8 cellular contexts compared by ENCODE assay signal in genomic region chr18:44826418-44827259, GRCh38.
A peak's percentile ranks its signal among the peaks of the same experiment; 100 is the strongest.
DNase-seq lines count a peak whose midpoint lies in the region; ATAC-seq and TF ChIP-seq lines count a peak whose summit lies in the region.

No MANE protein-coding gene starts in this region.

- peak overlapping the region in 1 of 3 experiments; percentile 5 for H3K4me3 Mint-ChIP-seq in nephron
- H3K4me3 Mint-ChIP-seq in activated T-cell treated with anti-CD3 and anti-CD28 coated beads, Interleukin-2, amount 50 U/mL, for 4 hours, result no peak overlapping the region

- H3K27me3 ChIP-seq in esophagus squamous epithelium, result no peaks in the 10 kb centered on the region

- WGBS in esophagus squamous epithelium, 2 donors, result 19 to 35% methylated on average over 5 of the region's 5 CpGs

- H3K36me3 ChIP-seq in esophagus squamous epithelium, result no peaks in the 10 kb centered on the region

- DNase-seq in ELR (ENCODE audit: low read depth) (peak; percentile 29), NCI-H774 (lab: John Stamatoyannopoulos, UW) (peak; percentile 12), esophagus squamous epithelium (lab: John Stamatoyannopoulos, UW) (no peak), GM19240 (ENCODE audit: insufficient read length, low spot score) (no peak)
- no peak for DNase-seq in activated T-cell treated with anti-CD3 and anti-CD28 coated beads, Interleukin-2, amount 50 U/mL, for 4 hours

- no peaks in the 10 kb centered on the region for H3K9me3 ChIP-seq in esophagus squamous epithelium

- intact Hi-C loops in esophagus squamous epithelium (cut with DNase I), result loop anchor here (10.0 kb wide), 1 partner anchor 142 kb away; the partner anchor contains the start of gene SETBP1

- ATAC-seq in GM18870 (IDR thresholded peaks at IDR 0.05; ENCODE audit: unreplicated experiment), result no peak
- no peak for ATAC-seq in GM18909 (IDR thresholded peaks at IDR 0.05; ENCODE audit: poor library complexity, unreplicated experiment)
- ATAC-seq in activated T-cell treated with anti-CD3 and anti-CD28 coated beads, Interleukin-2, amount 50 U/mL, for 4 hours, result no peak

- H3K4me1 Mint-ChIP-seq in nephron, result peaks cover 81% of the 10 kb centered on the region
- no peaks in the 10 kb centered on the region for H3K4me1 Mint-ChIP-seq in activated T-cell treated with anti-CD3 and anti-CD28 coated beads, Interleukin-2, amount 50 U/mL, for 4 hours (ENCODE audit: low read depth)

- no peak for TF ChIP-seq POLR2A in esophagus squamous epithelium (IDR thresholded peaks at IDR 0.05)

- H3K36me3 Mint-ChIP-seq in nephron (ENCODE audit: low read depth), result peaks cover 5% of the 10 kb centered on the region
- no peaks in the 10 kb centered on the region for H3K36me3 Mint-ChIP-seq in activated T-cell treated with anti-CD3 and anti-CD28 coated beads, Interleukin-2, amount 50 U/mL, for 4 hours (ENCODE audit: insufficient read depth)

- H3K27me3 Mint-ChIP-seq in nephron (ENCODE audit: low read depth), result no peaks in the 10 kb centered on the region
- no peaks in the 10 kb centered on the region for H3K27me3 Mint-ChIP-seq in activated T-cell treated with anti-CD3 and anti-CD28 coated beads, Interleukin-2, amount 50 U/mL, for 4 hours (ENCODE audit: low read depth)

- peak overlapping the region; percentile 88 to 97 (median 91) for H3K27ac Mint-ChIP-seq in nephron

- no peak overlapping the region for H3K4me3 ChIP-seq in esophagus squamous epithelium

- TF ChIP-seq CTCF in esophagus squamous epithelium (IDR thresholded peaks at IDR 0.05) (no peak), nephron (IDR thresholded peaks at IDR 0.05; ENCODE audit: unreplicated experiment in 3 of 3) (no peak)

- peak overlapping the region; percentile 54 to 80 (median 68) for H3K27ac ChIP-seq in esophagus squamous epithelium

- H3K4me1 ChIP-seq in esophagus squamous epithelium, result peaks cover 17 to 57% (median 23%) of the 10 kb centered on the region in 3 donors

- H3K9me3 Mint-ChIP-seq in nephron, result no peaks in the 10 kb centered on the region
- no peaks in the 10 kb centered on the region for H3K9me3 Mint-ChIP-seq in activated T-cell treated with anti-CD3 and anti-CD28 coated beads, Interleukin-2, amount 50 U/mL, for 4 hours

Comparison
In these comparisons a context has a peak if more than half of its experiments do, and no peak if none do; other contexts are left out.
1. DNase-seq: peak in ELR (single experiment) and NCI-H774 (single experiment); none in esophagus squamous epithelium (single experiment), GM19240 (single experiment) and activated T-cell treated with anti-CD3 and anti-CD28 coated beads, Interleukin-2, amount 50 U/mL, for 4 hours (single experiment).